Comparison of ENCODE assay signal across 9 cellular contexts in genomic region chr6:89369009-89369408, GRCh38. TPM values are rescaled to one million over a fixed set of nuclear protein-coding genes. Genes with fewer than 3 reads are reported as not detected.
DNase-seq lines count a peak whose midpoint lies in the region; ATAC-seq and TF ChIP-seq lines count a peak whose summit lies in the region.
"Had no signal": no experiment of that assay in that cellular context is flagged by ENCODE, and none has a peak within 500 bp of the region (broad histone marks: within the 10 kb centered on the region; RNA-seq: fewer than 3 reads in every experiment).

No MANE protein-coding gene starts in this region.

- CTCF ChIA-PET in A673 (lab: Charles Lee), result no interaction called here
- CTCF ChIA-PET in IMR-90 (lab: Yijun Ruan, JAX), result interaction anchor here (1.4 to 1.9 kb wide), 2 partner anchors 57 to 248 kb away, joined by 6 read pairs; no protein-coding TSS in a partner anchor

- TF ChIP-seq CTCF in A673 (conservative IDR thresholded peaks at IDR 0.05; ENCODE audit: low read depth, low read length) (peak; percentile 60), IMR-90 (conservative IDR thresholded peaks at IDR 0.05; ENCODE audit: low read depth, low read length) (peak; percentile 43), choroid plexus epithelial cell (conservative IDR thresholded peaks at IDR 0.05; ENCODE audit: low read depth, low read length) (peak; percentile 74), lower lobe of right lung (IDR thresholded peaks at IDR 0.05) (peak; percentile 54)

- WGBS in IMR-90 (ENCODE audit: extremely low coverage in 2 of 2, insufficient read length in 1 of 2), 2 experiments, result no CpG with 5 or more reads among the region's 7 CpGs

- H3K4me3 ChIP-seq in A673 (ENCODE audit: low read depth, low read length, poor library complexity, severe bottlenecking), result no peak overlapping the region
- no peak overlapping the region for H3K4me3 ChIP-seq in IMR-90 (ENCODE audit: insufficient read depth, low read depth, low read length)
- H3K4me3 ChIP-seq in choroid plexus epithelial cell (ENCODE audit: low read depth, low read length), result no peak overlapping the region
- H3K4me3 ChIP-seq in lower lobe of right lung, result no peak overlapping the region

- no TSS peak for BruUV-seq in A673 (replicated peaks; lab: Mats Ljungman, UMichigan)
- BruUV-seq in IMR-90 (replicated peaks; lab: Mats Ljungman, UMichigan), result no TSS peak

- no peak overlapping the region for H2AK9ac ChIP-seq in IMR-90 (replicated peaks; ENCODE audit: low read depth, low read length, poor library complexity)

- H3K27ac ChIP-seq in A673 (ENCODE audit: low read depth, low read length, poor library complexity, severe bottlenecking) (no peak overlapping the region), IMR-90 (ENCODE audit: insufficient read depth, low read length) (no peak overlapping the region), lower lobe of right lung (no peak overlapping the region)

- POLR2A ChIA-PET in A673 (lab: Charles Lee; ENCODE audit: low non-redundant PET) (no interaction called here), IMR-90 (lab: Charles Lee; ENCODE audit: unreplicated experiment) (no interaction called here)

- H4K91ac ChIP-seq in IMR-90 (ENCODE audit: insufficient read depth, low read depth, low read length), result no peak overlapping the region

- dilution Hi-C loops in IMR-90 (cut with HindIII; ENCODE audit: low sequenced_read_pairs, unreplicated experiment), result no loop called here

- TF ChIP-seq RAD21 in IMR-90 (IDR thresholded peaks at IDR 0.05; ENCODE audit: low read length), result peak; percentile 29

- H3K27me3 ChIP-seq in A673 (replicated peaks; ENCODE audit: insufficient read depth, low read depth, low read length, poor library complexity) (no peaks in the 10 kb centered on the region), IMR-90 (ENCODE audit: control insufficient read depth, insufficient read depth, low read length) (0 out of 2 replicates have a peak, but pooled peaks cover 3% of the 10 kb centered on the region), lower lobe of right lung (ENCODE audit: low read depth) (no peaks in the 10 kb centered on the region)

- no peak overlapping the region for H3K4ac ChIP-seq in IMR-90 (ENCODE audit: low read depth, low read length)

- in situ Hi-C loops in IMR-90 (cut with MboI; ENCODE audit: low sequenced_read_pairs), result loop anchor here (25.0 kb wide), 2 partner anchors 232 to 382 kb away; partner anchors contain the start of gene PM20D2

- H3K9me1 ChIP-seq in IMR-90 (ENCODE audit: insufficient read depth, low read length), result no peaks in the 10 kb centered on the region

- H3K4me1 ChIP-seq in A673 (ENCODE audit: insufficient read depth, low read length, poor library complexity, severe bottlenecking) (peaks cover 10% of the 10 kb centered on the region), IMR-90 (ENCODE audit: control insufficient read depth, insufficient read depth, low read length) (no peaks in the 10 kb centered on the region), lower lobe of right lung (peaks cover 29% of the 10 kb centered on the region)

- no peak overlapping the region for H2AFZ ChIP-seq in IMR-90 (replicated peaks; ENCODE audit: low read length, poor library complexity)

- H2BK120ac ChIP-seq in IMR-90 (ENCODE audit: low read depth, low read length), result no peak overlapping the region

- no peaks in the 10 kb centered on the region for H4K20me1 ChIP-seq in IMR-90 (ENCODE audit: insufficient read depth, low read length)

- H2BK5ac ChIP-seq in IMR-90 (ENCODE audit: low read depth, low read length, poor library complexity, severe bottlenecking), result no peak overlapping the region

- H2BK20ac ChIP-seq in IMR-90 (ENCODE audit: low read depth, low read length), result no peak overlapping the region

- TF ChIP-seq POLR2A in IMR-90 (IDR thresholded peaks at IDR 0.05; ENCODE audit: low read depth, low read length), result no peak

- H3K36me3 ChIP-seq in A673 (ENCODE audit: insufficient read depth, low read length, poor library complexity, severe bottlenecking) (no peaks in the 10 kb centered on the region), IMR-90 (ENCODE audit: control insufficient read depth, insufficient read depth, low read length) (no peaks in the 10 kb centered on the region), lower lobe of right lung (no peaks in the 10 kb centered on the region)

- H4K8ac ChIP-seq in IMR-90 (ENCODE audit: low read depth in 2 of 2, low read length in 2 of 2), result no peak overlapping the region

- intact Hi-C loops in A673 (cut with micrococcal nuclease; ENCODE audit: unreplicated experiment) (loop anchor here (1.0 kb wide), 1 partner anchor 387 kb away; no protein-coding TSS in a partner anchor), IMR-90 (cut with micrococcal nuclease) (loop anchor here (1.0 to 5.0 kb wide), 4 partner anchors 58 to 386 kb away; no protein-coding TSS in a partner anchor), lower lobe of right lung (cut with DNase I) (no loop called here)

- ATAC-seq in IMR-90 (ENCODE audit: low read depth) (peak; percentile 82), lower lobe of right lung (peak; percentile 66 to 83), HG02981 (IDR thresholded peaks at IDR 0.05; ENCODE audit: unreplicated experiment) (no peak)

- no peak overlapping the region for H3K4me2 ChIP-seq in IMR-90 (ENCODE audit: low read depth, low read length)

- H3K23ac ChIP-seq in IMR-90 (ENCODE audit: low read depth, low read length), result no peak overlapping the region

- no peak overlapping the region for H2AK5ac ChIP-seq in IMR-90 (ENCODE audit: low read depth, low read length)

- H3K14ac ChIP-seq in IMR-90 (replicated peaks; ENCODE audit: low read depth, low read length), result no peak overlapping the region

- no peaks in the 10 kb centered on the region for H3K9me3 ChIP-seq in A673 (ENCODE audit: low read depth, low read length, poor library complexity, severe bottlenecking)
- H3K9me3 ChIP-seq in IMR-90 (ENCODE audit: control insufficient read depth, insufficient read depth, low read length), result no peaks in the 10 kb centered on the region
- no peaks in the 10 kb centered on the region for H3K9me3 ChIP-seq in lower lobe of right lung

- H3K9ac ChIP-seq in IMR-90 (ENCODE audit: low read depth, low read length), result no peak overlapping the region

- no peaks in the 10 kb centered on the region for H3K79me1 ChIP-seq in IMR-90 (ENCODE audit: low read depth in 1 of 2, low read length in 2 of 2)

- H2BK15ac ChIP-seq in IMR-90 (ENCODE audit: low read depth, low read length), result no peak overlapping the region

- H3K56ac ChIP-seq in IMR-90 (ENCODE audit: extremely low read depth, insufficient read depth, low read length), result no peak overlapping the region

- H3K18ac ChIP-seq in IMR-90 (ENCODE audit: low read depth, low read length), result no peak overlapping the region

- no peak overlapping the region for H4K5ac ChIP-seq in IMR-90 (ENCODE audit: low read depth, low read length)

- DNase-seq in A673 (ENCODE audit: low spot score) (peak; percentile 61), IMR-90 (peak; percentile 46), choroid plexus epithelial cell (ENCODE audit: low read depth) (peak; percentile 71), lower lobe of right lung (peak; percentile 65), NCI-H345 (lab: John Stamatoyannopoulos, UW) (no peak), NCI-H748 treated with DMSO at 0.1 percent for 48 hours (lab: John Stamatoyannopoulos, UW) (no peak)
- DNase-seq in stimulated activated CD4-positive, alpha-beta T cell treated with anti-CD3 and anti-CD28 coated beads, Interleukin-4, amount 100 ng/mL, for 4 hours, result no peak
- DNase-seq: DMS79 treated with DMSO at 0.1 percent for 48 hours had no signal

TF ChIP-seq in IMR-90, 13 proteins besides CTCF, POLR2A, EP300 and RAD21:
- TF ChIP-seq BHLHE40 (IDR thresholded peaks at IDR 0.05; ENCODE audit: low read depth, low read length), result no peak
- no peak for TF ChIP-seq ELK1 (IDR thresholded peaks at IDR 0.05; ENCODE audit: borderline replicate concordance, low read depth, low read length)
- no peak for TF ChIP-seq MAZ (IDR thresholded peaks at IDR 0.05; ENCODE audit: borderline replicate concordance, low read depth, low read length)
- TF ChIP-seq FOS (IDR thresholded peaks at IDR 0.05; ENCODE audit: low read depth, low read length), result no peak
- TF ChIP-seq SMC3 (IDR thresholded peaks at IDR 0.05; ENCODE audit: low read depth, low read length), result peak; percentile 44
- TF ChIP-seq NFE2L2 (IDR thresholded peaks at IDR 0.05; ENCODE audit: low read depth, low read length), result no peak
- TF ChIP-seq CEBPB (IDR thresholded peaks at IDR 0.05; ENCODE audit: low read depth, low read length), result no peak

RNA-seq across cellular contexts. Expression of gene UBE2J1, which starts 16.5 kb away (rescaled TPM):
- total RNA-seq in A673 (2021) (36.1 and 38.6 TPM in 2 replicates), IMR-90 (2012; rRNA removed) (35.3 and 37.8 TPM in 2 replicates), lower lobe of right lung (46.9 TPM)
- polyA plus RNA-seq in IMR-90 (2012; rRNA removed), result 19.8 and 20.9 TPM in 2 replicates
- polyA plus RNA-seq in IMR-90 (2012; cell fraction: cytosol; rRNA removed), result 7.4 and 9.8 TPM in 2 replicates
- 3.3 and 14.2 TPM in 2 replicates for polyA plus RNA-seq in IMR-90 (2012; cell fraction: nucleus; rRNA removed; ENCODE audit: low replicate concordance)

RNA-seq across cellular contexts. Expression of gene RRAGD, which starts 43.1 kb away (rescaled TPM):
- 9.5 and 10.6 TPM in 2 replicates for total RNA-seq in A673 (2021)
- not detected in 2 replicates for total RNA-seq in IMR-90 (2012; rRNA removed)
- polyA plus RNA-seq in IMR-90 (2012; rRNA removed), result not detected in 2 replicates
- not detected in 2 replicates for polyA plus RNA-seq in IMR-90 (2012; cell fraction: cytosol; rRNA removed)
- polyA plus RNA-seq in IMR-90 (2012; cell fraction: nucleus; rRNA removed; ENCODE audit: low replicate concordance), result not detected in 2 replicates
- 62.9 TPM for total RNA-seq in lower lobe of right lung

RNA-seq across cellular contexts. Expression of gene GABRR2, which starts 53.9 kb away (rescaled TPM):
- total RNA-seq in A673 (2021) (0.67 and 0.74 TPM in 2 replicates), IMR-90 (2012; rRNA removed) (under 0.01 TPM in 1 of 2 replicates, not detected in the other), lower lobe of right lung (1.2 TPM)
- polyA plus RNA-seq in IMR-90 (2012; rRNA removed), result 0.24 and 0.26 TPM in 2 replicates
- 0.16 TPM in 1 of 2 replicates, not detected in the other for polyA plus RNA-seq in IMR-90 (2012; cell fraction: cytosol; rRNA removed)
- polyA plus RNA-seq in IMR-90 (2012; cell fraction: nucleus; rRNA removed; ENCODE audit: low replicate concordance), result 1.4 and 2.4 TPM in 2 replicates

Comparison
In these comparisons a context has a peak if more than half of its experiments do, and no peak if none do; other contexts are left out.
1. DNase-seq: peak in A673 (single experiment), IMR-90 (single experiment), choroid plexus epithelial cell (single experiment) and lower lobe of right lung (single experiment); none in NCI-H345 (single experiment), NCI-H748 treated with DMSO at 0.1 percent for 48 hours (single experiment) and stimulated activated CD4-positive, alpha-beta T cell treated with anti-CD3 and anti-CD28 coated beads, Interleukin-4, amount 100 ng/mL, for 4 hours (0 of 2).
2. RNA of gene RRAGD, which starts 43.1 kb away (total RNA-seq): 62.9 TPM in lower lobe of right lung (single experiment) and 9.5 to 10.6 TPM in A673; not detected in IMR-90; every median in the first group is over 10 times any median in the second.
3. Peak in every context shown above with its lines, with median percentiles within 50 percentile points of each other: CTCF ChIP-seq.